In the genomic region with DNA sequence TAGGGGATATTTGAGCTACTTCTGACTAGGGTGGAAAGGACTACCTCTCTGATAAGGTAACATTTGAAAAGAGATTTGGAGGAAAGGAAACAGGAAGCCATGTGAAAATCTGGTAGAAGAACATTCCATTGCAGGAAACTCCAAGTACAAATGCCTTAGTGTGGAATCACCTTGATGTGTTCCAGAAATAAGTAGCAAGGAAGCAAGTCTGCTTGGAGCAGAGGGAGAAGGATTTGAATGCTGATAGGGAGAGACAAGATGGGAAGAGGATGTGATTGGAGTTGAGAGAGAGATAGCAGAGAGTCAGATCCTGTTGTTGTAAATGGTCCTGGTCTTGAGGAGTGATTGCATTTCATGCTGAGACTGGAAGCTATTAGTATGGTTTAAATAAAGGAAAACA, we compare ENCODE assay signal across 18 cellular contexts.
"Had no signal": no experiment of that assay in that cellular context is flagged by ENCODE, and none has a peak within 500 bp of the region (broad histone marks: within the 10 kb centered on the region; RNA-seq: fewer than 3 reads in every experiment).

No MANE protein-coding gene starts in this region.

- H3K27ac ChIP-seq: esophagus squamous epithelium, neutrophil, psoas muscle, right lobe of liver, testis, tibial nerve, upper lobe of right lung, vagina had no signal

- H3K27me3 ChIP-seq: esophagus squamous epithelium, neutrophil, right lobe of liver, testis, tibial nerve, upper lobe of right lung, vagina had no signal

- H3K4me1 ChIP-seq: psoas muscle, right lobe of liver, testis, tibial nerve, upper lobe of right lung, vagina had no signal

- H3K36me3 ChIP-seq: esophagus squamous epithelium, neutrophil, right lobe of liver, tibial nerve, upper lobe of right lung, vagina had no signal

- ATAC-seq: mucosa of descending colon; naive thymus-derived CD8-positive, alpha-beta T cell; psoas muscle; right lobe of liver; stimulated activated effector memory CD8-positive, alpha-beta T cell treated with anti-CD3 and anti-CD28 coated beads, Interleukin-12 subunit alpha, Interleukin-12 subunit beta, amount 100 ng/mL, for 72 hours; upper lobe of right lung had no signal

- DNase-seq: dermis blood vessel endothelial cell; esophagus squamous epithelium; foreskin fibroblast; immature natural killer cell; kidney; mucosa of descending colon; naive thymus-derived CD8-positive, alpha-beta T cell; psoas muscle; retina; right lobe of liver; stimulated activated CD4-positive, alpha-beta T cell treated with anti-CD3 and anti-CD28 coated beads, Interleukin-4, amount 100 ng/mL, for 1 hour; stimulated activated CD8-positive, alpha-beta memory T cell treated with anti-CD3 and anti-CD28 coated beads, Interleukin-4, amount 100 ng/mL, for 48 hours; testis; upper lobe of right lung had no signal

- H3K4me3 ChIP-seq: esophagus squamous epithelium, mucosa of descending colon, psoas muscle, right lobe of liver, testis, tibial nerve, upper lobe of right lung, vagina had no signal

- FAIRE-seq: kidney had no signal

- H3K9me3 ChIP-seq: esophagus squamous epithelium, mucosa of descending colon, neutrophil, psoas muscle, right lobe of liver, testis, tibial nerve, upper lobe of right lung, vagina had no signal
